31 cellular contexts compared by ENCODE assay signal in genomic region chr5:175328176-175328575, GRCh38.
"Had no signal": no experiment of that assay in that cellular context is flagged by ENCODE, and none has a peak within 500 bp of the region (broad histone marks: within the 10 kb centered on the region; RNA-seq: fewer than 3 reads in every experiment).

No MANE protein-coding gene starts in this region.

- DNase-seq: activated CD4-positive, alpha-beta memory T cell treated with anti-CD3 and anti-CD28 coated beads for 36 hours; activated CD4-positive, alpha-beta T cell treated with anti-CD3 and anti-CD28 coated beads, Interleukin-2, amount 10 ng/mL, durations not matched to agents 24 days and 14 days; activated CD8-positive, alpha-beta memory T cell treated with anti-CD3 and anti-CD28 coated beads, Interleukin-2, amount 10 ng/mL, durations not matched to agents 7 days and 5 days; activated CD8-positive, alpha-beta memory T cell treated with anti-CD3 and anti-CD28 coated beads, Interleukin-2, amount 50 U/mL, for 4 hours; activated CD8-positive, alpha-beta T cell treated with anti-CD3 and anti-CD28 coated beads, Interleukin-2, amount 10 ng/mL, durations not matched to agents 7 days and 5 days; activated effector memory CD4-positive, alpha-beta T cell treated with anti-CD3 and anti-CD28 coated beads, Interleukin-2, amount 50 U/mL, for 16 hours; activated naive CD4-positive, alpha-beta T cell treated with anti-CD3 and anti-CD28 coated beads for 36 hours; activated naive CD8-positive, alpha-beta T cell treated with anti-CD3 and anti-CD28 coated beads for 36 hours; activated naive CD8-positive, alpha-beta T cell treated with anti-CD3 and anti-CD28 coated beads, Interleukin-2, amount 50 U/mL, for 24 hours; activated T-cell treated with anti-CD3 and anti-CD28 coated beads, Interleukin-2, amount 50 U/mL, for 1 hour; activated T-cell treated with anti-CD3 and anti-CD28 coated beads, Interleukin-2, amount 50 U/mL, for 48 hours; adrenal gland; amygdala; aorta; body of pancreas; caudate nucleus; cortex of kidney; dermis blood vessel endothelial cell; effector CD4-positive, alpha-beta T cell; effector memory CD8-positive, alpha-beta T cell; esophagus squamous epithelium; foreskin melanocyte; T-helper 2 cell had no signal

- H3K4me3 ChIP-seq: adrenal gland, body of pancreas, esophagus squamous epithelium, gastroesophageal sphincter had no signal

- H3K27ac Mint-ChIP-seq: activated CD4-positive, alpha-beta memory T cell treated with anti-CD3 and anti-CD28 coated beads for 36 hours; activated CD4-positive, alpha-beta T cell treated with anti-CD3 and anti-CD28 coated beads, Interleukin-2, amount 10 ng/mL, durations not matched to agents 24 days and 14 days; activated CD8-positive, alpha-beta memory T cell treated with anti-CD3 and anti-CD28 coated beads, Interleukin-2, amount 10 ng/mL, durations not matched to agents 7 days and 5 days; activated CD8-positive, alpha-beta T cell treated with anti-CD3 and anti-CD28 coated beads, Interleukin-2, amount 10 ng/mL, durations not matched to agents 7 days and 5 days; activated naive CD4-positive, alpha-beta T cell treated with anti-CD3 and anti-CD28 coated beads for 36 hours; activated naive CD4-positive, alpha-beta T cell treated with anti-CD3 and anti-CD28 coated beads, Interleukin-2, amount 50 U/mL, for 24 hours; activated naive CD8-positive, alpha-beta T cell treated with anti-CD3 and anti-CD28 coated beads for 36 hours; activated naive CD8-positive, alpha-beta T cell treated with anti-CD3 and anti-CD28 coated beads, Interleukin-2, amount 50 U/mL, for 24 hours; activated T-helper 1 cell treated with anti-CD3 and anti-CD28 coated beads, Interleukin-12 subunit alpha, Interleukin-12 subunit beta, Interleukin-2, Interleukin-4 antibody, amounts not matched to agents 30 ng/mL and 10 ng/mL and 1 ng/mL, durations not matched to agents 14 hours and 24 hours and 36 hours; activated T-helper 2 cell treated with anti-CD3 and anti-CD28 coated beads, Interferon-gamma antibody, Interleukin-2, Interleukin-4, amounts not matched to agents 10 μg/mL and 5 μg/mL and 100 μg/mL, durations not matched to agents 14 hours and 24 hours and 36 hours; effector memory CD8-positive, alpha-beta T cell had no signal

- FAIRE-seq: colon, endometrium, endothelial cell of umbilical vein had no signal

- H3K27me3 Mint-ChIP-seq: activated CD4-positive, alpha-beta T cell treated with anti-CD3 and anti-CD28 coated beads, Interleukin-2, amount 10 ng/mL, durations not matched to agents 24 days and 14 days; activated CD8-positive, alpha-beta memory T cell treated with anti-CD3 and anti-CD28 coated beads, Interleukin-2, amount 10 ng/mL, durations not matched to agents 7 days and 5 days; activated naive CD8-positive, alpha-beta T cell treated with anti-CD3 and anti-CD28 coated beads for 36 hours had no signal

- H3K27ac ChIP-seq: adrenal gland, body of pancreas, epithelial cell of prostate, esophagus squamous epithelium, gastroesophageal sphincter had no signal

- H3K9me3 Mint-ChIP-seq: activated CD4-positive, alpha-beta memory T cell treated with anti-CD3 and anti-CD28 coated beads for 36 hours; activated CD4-positive, alpha-beta T cell treated with anti-CD3 and anti-CD28 coated beads, Interleukin-2, amount 10 ng/mL, durations not matched to agents 24 days and 14 days; activated naive CD4-positive, alpha-beta T cell treated with anti-CD3 and anti-CD28 coated beads for 36 hours; activated naive CD4-positive, alpha-beta T cell treated with anti-CD3 and anti-CD28 coated beads, Interleukin-2, amount 50 U/mL, for 24 hours; activated naive CD8-positive, alpha-beta T cell treated with anti-CD3 and anti-CD28 coated beads for 36 hours; activated T-helper 2 cell treated with anti-CD3 and anti-CD28 coated beads, Interferon-gamma antibody, Interleukin-2, Interleukin-4, amounts not matched to agents 10 μg/mL and 5 μg/mL and 100 μg/mL, durations not matched to agents 14 hours and 24 hours and 36 hours had no signal

- H3K36me3 ChIP-seq: adrenal gland, esophagus squamous epithelium, gastroesophageal sphincter had no signal

- H3K4me3 Mint-ChIP-seq: activated CD4-positive, alpha-beta memory T cell treated with anti-CD3 and anti-CD28 coated beads for 36 hours; activated CD4-positive, alpha-beta T cell treated with anti-CD3 and anti-CD28 coated beads, Interleukin-2, amount 10 ng/mL, durations not matched to agents 24 days and 14 days; activated CD8-positive, alpha-beta memory T cell treated with anti-CD3 and anti-CD28 coated beads, Interleukin-2, amount 10 ng/mL, durations not matched to agents 7 days and 5 days; activated CD8-positive, alpha-beta T cell treated with anti-CD3 and anti-CD28 coated beads, Interleukin-2, amount 10 ng/mL, durations not matched to agents 7 days and 5 days; activated naive CD4-positive, alpha-beta T cell treated with anti-CD3 and anti-CD28 coated beads for 36 hours; activated naive CD4-positive, alpha-beta T cell treated with anti-CD3 and anti-CD28 coated beads, Interleukin-2, amount 50 U/mL, for 24 hours; activated naive CD8-positive, alpha-beta T cell treated with anti-CD3 and anti-CD28 coated beads for 36 hours; activated naive CD8-positive, alpha-beta T cell treated with anti-CD3 and anti-CD28 coated beads, Interleukin-2, amount 50 U/mL, for 24 hours; activated T-helper 1 cell treated with anti-CD3 and anti-CD28 coated beads, Interleukin-12 subunit alpha, Interleukin-12 subunit beta, Interleukin-2, Interleukin-4 antibody, amounts not matched to agents 30 ng/mL and 10 ng/mL and 1 ng/mL, durations not matched to agents 14 hours and 24 hours and 36 hours; effector memory CD8-positive, alpha-beta T cell had no signal

- ATAC-seq: activated CD8-positive, alpha-beta memory T cell treated with anti-CD3 and anti-CD28 coated beads, Interleukin-2, amount 10 ng/mL, durations not matched to agents 7 days and 5 days; activated CD8-positive, alpha-beta T cell treated with anti-CD3 and anti-CD28 coated beads, Interleukin-2, amount 10 ng/mL, durations not matched to agents 7 days and 5 days; activated naive CD8-positive, alpha-beta T cell treated with anti-CD3 and anti-CD28 coated beads, Interleukin-2, amount 50 U/mL, for 24 hours; body of pancreas; effector memory CD8-positive, alpha-beta T cell; gastroesophageal sphincter had no signal

- H3K27me3 ChIP-seq: adrenal gland, body of pancreas, gastroesophageal sphincter had no signal

- H3K4me1 ChIP-seq: adrenal gland, body of pancreas, esophagus squamous epithelium, gastroesophageal sphincter had no signal

- H3K36me3 Mint-ChIP-seq: activated CD4-positive, alpha-beta memory T cell treated with anti-CD3 and anti-CD28 coated beads for 36 hours; activated CD8-positive, alpha-beta memory T cell treated with anti-CD3 and anti-CD28 coated beads, Interleukin-2, amount 10 ng/mL, durations not matched to agents 7 days and 5 days; activated naive CD4-positive, alpha-beta T cell treated with anti-CD3 and anti-CD28 coated beads, Interleukin-2, amount 50 U/mL, for 24 hours; activated naive CD8-positive, alpha-beta T cell treated with anti-CD3 and anti-CD28 coated beads for 36 hours had no signal

- H3K4me1 Mint-ChIP-seq: activated CD4-positive, alpha-beta T cell treated with anti-CD3 and anti-CD28 coated beads, Interleukin-2, amount 10 ng/mL, durations not matched to agents 24 days and 14 days; activated CD8-positive, alpha-beta memory T cell treated with anti-CD3 and anti-CD28 coated beads, Interleukin-2, amount 10 ng/mL, durations not matched to agents 7 days and 5 days; activated naive CD4-positive, alpha-beta T cell treated with anti-CD3 and anti-CD28 coated beads, Interleukin-2, amount 50 U/mL, for 24 hours; activated naive CD8-positive, alpha-beta T cell treated with anti-CD3 and anti-CD28 coated beads for 36 hours; activated naive CD8-positive, alpha-beta T cell treated with anti-CD3 and anti-CD28 coated beads, Interleukin-2, amount 50 U/mL, for 24 hours had no signal

- H3K9me3 ChIP-seq: adrenal gland, body of pancreas, esophagus squamous epithelium, gastroesophageal sphincter had no signal
